8 cellular contexts compared by ENCODE assay signal in the genomic region with DNA sequence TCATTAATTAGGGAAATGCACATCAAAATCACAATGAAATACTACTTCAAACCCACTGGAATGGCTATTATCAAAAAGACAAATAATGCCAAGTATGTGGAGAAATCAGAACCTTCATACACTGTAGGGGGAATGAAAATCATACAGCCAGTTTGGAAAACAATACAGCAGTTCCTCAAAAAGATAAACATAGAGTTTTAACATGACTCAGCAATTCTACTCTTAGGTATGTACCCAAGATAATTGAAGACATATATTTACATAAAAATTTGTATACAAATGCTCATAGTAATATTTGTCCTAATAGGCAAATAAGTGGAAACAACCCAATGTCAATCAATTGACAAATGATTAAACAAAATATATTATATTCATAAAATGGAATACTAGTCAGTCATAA. TPM values are rescaled to one million over a fixed set of nuclear protein-coding genes. Genes with fewer than 3 reads are reported as not detected.
"Had no signal": no experiment of that assay in that cellular context is flagged by ENCODE, and none has a peak within 500 bp of the region (broad histone marks: within the 10 kb centered on the region; RNA-seq: fewer than 3 reads in every experiment).

No MANE protein-coding gene starts in this region.

- H3K27ac ChIP-seq: GM23248, HL-60 had no signal

- DNase-seq: GM23248, H7, HFFc6, KG1 had no signal

- H3K9ac ChIP-seq: GM23248 had no signal

- H3K4me1 ChIP-seq: HAP-1 had no signal

- H2AFZ ChIP-seq: GM23248 had no signal

- H3K4me3 ChIP-seq: GM23248, HAP-1 had no signal

- ATAC-seq: HCT116 had no signal

- H3K9me3 ChIP-seq: HAP-1 had no signal

- H3K36me3 ChIP-seq: HAP-1 had no signal

RNA-seq across cellular contexts. Expression of gene SATB2, which starts 45.4 kb away (rescaled TPM):
- polyA plus RNA-seq: IgD-negative memory B cell had no signal
